Comparison of ENCODE assay signal across 25 cellular contexts in genomic region chr16:61681673-61682072, GRCh38.
"Had no signal": no experiment of that assay in that cellular context is flagged by ENCODE, and none has a peak within 500 bp of the region (broad histone marks: within the 10 kb centered on the region; RNA-seq: fewer than 3 reads in every experiment).

No MANE protein-coding gene starts in this region.

- DNase-seq: activated CD4-positive, alpha-beta T cell treated with anti-CD3 and anti-CD28 coated beads for 4 hours; activated CD8-positive, alpha-beta memory T cell treated with anti-CD3 and anti-CD28 coated beads, Interleukin-2, amount 50 U/mL, for 4 hours; activated CD8-positive, alpha-beta T cell treated with anti-CD3 and anti-CD28 coated beads for 36 hours; activated naive CD4-positive, alpha-beta T cell treated with anti-CD3 and anti-CD28 coated beads, Interleukin-2, amount 50 U/mL, for 16 hours; activated naive CD8-positive, alpha-beta T cell treated with anti-CD3 and anti-CD28 coated beads, Interleukin-2, amount 10 ng/mL, durations not matched to agents 7 days and 5 days; activated T-cell treated with anti-CD3 and anti-CD28 coated beads, Interleukin-2, amount 50 U/mL, for 72 hours; body of pancreas; Karpas-422; MM.1S; NCI-H1105; NCI-H1436 treated with DMSO at 0.1 percent for 48 hours; NCI-H187; NCI-H2227 treated with DMSO at 0.1 percent for 48 hours; NCI-H446 treated with DMSO at 0.1 percent for 48 hours; NCI-H524 treated with DMSO at 0.1 percent for 48 hours; NCI-H82; Peyer's patch; Right ventricle myocardium superior; SW 1271 had no signal

- H3K27ac ChIP-seq: ascending aorta, body of pancreas, Peyer's patch, RWPE1, SJSA1 had no signal

- ATAC-seq: activated CD4-positive, CD25-positive, alpha-beta regulatory T cell treated with anti-CD3 and anti-CD28 coated beads, Interleukin-2, amount 50 U/mL, for 24 hours; activated CD8-positive, alpha-beta T cell treated with anti-CD3 and anti-CD28 coated beads for 36 hours; activated T-cell treated with anti-CD3 and anti-CD28 coated beads, Interleukin-2, amount 50 U/mL, for 72 hours; body of pancreas; K562; SK-N-SH treated with all-trans-retinoic acid at 6 μM for 48 hours had no signal
